Comparison of ENCODE assay signal across 8 cellular contexts in genomic region chr10:101042667-101043355, GRCh38. TPM values are rescaled to one million over a fixed set of nuclear protein-coding genes. Genes with fewer than 3 reads are reported as not detected.
DNase-seq lines count a peak whose midpoint lies in the region; ATAC-seq lines count a peak whose summit lies in the region.

No MANE protein-coding gene starts in this region.

- H3K9me3 ChIP-seq in endocrine pancreas (ENCODE audit: control insufficient read depth, low read length) = no peaks in the 10 kb centered on the region

- H3K36me3 Mint-ChIP-seq in activated CD8-positive, alpha-beta memory T cell treated with anti-CD3 and anti-CD28 coated beads, Interleukin-2, amount 10 ng/mL, durations not matched to agents 7 days and 5 days = peaks cover 4% of the 10 kb centered on the region

- H3K27ac Mint-ChIP-seq in activated CD8-positive, alpha-beta memory T cell treated with anti-CD3 and anti-CD28 coated beads, Interleukin-2, amount 10 ng/mL, durations not matched to agents 7 days and 5 days = peak overlapping the region; percentile 91

- H3K9me3 Mint-ChIP-seq in activated CD8-positive, alpha-beta memory T cell treated with anti-CD3 and anti-CD28 coated beads, Interleukin-2, amount 10 ng/mL, durations not matched to agents 7 days and 5 days (ENCODE audit: low read depth) = no peaks in the 10 kb centered on the region

- H3K4me3 ChIP-seq in endocrine pancreas (ENCODE audit: control insufficient read depth, insufficient read depth, low read length) = peak overlapping the region; percentile 69

- peak; percentile 94 for ATAC-seq in GM19467 (IDR thresholded peaks at IDR 0.05; ENCODE audit: unreplicated experiment)
- ATAC-seq in activated CD8-positive, alpha-beta memory T cell treated with anti-CD3 and anti-CD28 coated beads, Interleukin-2, amount 10 ng/mL, durations not matched to agents 7 days and 5 days = peak; percentile 95

- H3K36me3 ChIP-seq in endocrine pancreas (ENCODE audit: control insufficient read depth, insufficient read depth, low read length) = no peaks in the 10 kb centered on the region

- CTCF ChIA-PET in activated CD8-positive, alpha-beta memory T cell treated with anti-CD3 and anti-CD28 coated beads, Interleukin-2, amount 10 ng/mL, durations not matched to agents 7 days and 5 days (lab: Charles Lee) = interaction anchor here (0.9 to 20.6 kb wide), 17 partner anchors 8 to 171 kb away, joined by 3 to 402 read pairs (median 7); partner anchors contain the start of genes KAZALD1, PDZD7 and SFXN3

- peaks cover 23% of the 10 kb centered on the region for H3K4me1 Mint-ChIP-seq in activated CD8-positive, alpha-beta memory T cell treated with anti-CD3 and anti-CD28 coated beads, Interleukin-2, amount 10 ng/mL, durations not matched to agents 7 days and 5 days

- peak; percentile 95 for DNase-seq in CMK (ENCODE audit: low read depth)
- peak; percentile 92 for DNase-seq in HS-5 (ENCODE audit: low read depth)
- DNase-seq in NOMO-1 (lab: John Stamatoyannopoulos, UW; ENCODE audit: unreplicated experiment in 2 of 2) = peak; percentile 92 to 93
- peak; percentile 96 for DNase-seq in activated CD8-positive, alpha-beta memory T cell treated with anti-CD3 and anti-CD28 coated beads, Interleukin-2, amount 10 ng/mL, durations not matched to agents 7 days and 5 days
- DNase-seq in mesenteric fat pad (ENCODE audit: low spot score) = peak; percentile 97
- DNase-seq in stimulated activated CD8-positive, alpha-beta memory T cell treated with anti-CD3 and anti-CD28 coated beads, Interleukin-15, amount 100 ng/mL, for 1 hour (ENCODE audit: low read depth) = peak; percentile 73

- H3K27me3 ChIP-seq in endocrine pancreas (ENCODE audit: control insufficient read depth, insufficient read depth, low read length) = no peaks in the 10 kb centered on the region

- H3K4me3 Mint-ChIP-seq in activated CD8-positive, alpha-beta memory T cell treated with anti-CD3 and anti-CD28 coated beads, Interleukin-2, amount 10 ng/mL, durations not matched to agents 7 days and 5 days = peak overlapping the region; percentile 95

- H3K4me1 ChIP-seq in endocrine pancreas (ENCODE audit: control insufficient read depth, insufficient read depth, low read length) = peaks cover 3% of the 10 kb centered on the region

- peak overlapping the region; percentile 79 for H3K9ac ChIP-seq in endocrine pancreas (ENCODE audit: control insufficient read depth, insufficient read depth, low read length)

- peaks cover 31% of the 10 kb centered on the region for H3K27me3 Mint-ChIP-seq in activated CD8-positive, alpha-beta memory T cell treated with anti-CD3 and anti-CD28 coated beads, Interleukin-2, amount 10 ng/mL, durations not matched to agents 7 days and 5 days

RNA-seq across cellular contexts. Expression of gene SFXN3, which starts 11.8 kb away (rescaled TPM):
- total RNA-seq in activated CD8-positive, alpha-beta memory T cell treated with anti-CD3 and anti-CD28 coated beads, Interleukin-2, amount 10 ng/mL, durations not matched to agents 7 days and 5 days = 10 to 100 TPM; 38.2 to 48.8 TPM
- total RNA-seq in mesenteric fat pad = 46.5 TPM

RNA-seq across cellular contexts. Expression of gene PDZD7, which starts 11.9 kb away (rescaled TPM):
- total RNA-seq in activated CD8-positive, alpha-beta memory T cell treated with anti-CD3 and anti-CD28 coated beads, Interleukin-2, amount 10 ng/mL, durations not matched to agents 7 days and 5 days = 1 to 10 TPM in 1 of 2 experiments, under 1 TPM in 1; 0.59 to 1.2 TPM
- 0.55 TPM for total RNA-seq in mesenteric fat pad

RNA-seq across cellular contexts. Expression of gene KAZALD1, which starts 19.0 kb away (rescaled TPM):
- total RNA-seq in activated CD8-positive, alpha-beta memory T cell treated with anti-CD3 and anti-CD28 coated beads, Interleukin-2, amount 10 ng/mL, durations not matched to agents 7 days and 5 days = under 1 TPM in 1 of 2 experiments, not detected in 1; 0.30 TPM
- total RNA-seq in mesenteric fat pad = 1.9 TPM

RNA-seq across cellular contexts. Expression of gene LZTS2, which starts 43.2 kb away (rescaled TPM):
- total RNA-seq in activated CD8-positive, alpha-beta memory T cell treated with anti-CD3 and anti-CD28 coated beads, Interleukin-2, amount 10 ng/mL, durations not matched to agents 7 days and 5 days = 10 to 100 TPM; 12.6 to 12.7 TPM
- 102 TPM for total RNA-seq in mesenteric fat pad

RNA-seq across cellular contexts. Expression of gene TWNK, which starts 55.5 kb away (rescaled TPM):
- 10 to 100 TPM; 11.2 to 18.7 TPM for total RNA-seq in activated CD8-positive, alpha-beta memory T cell treated with anti-CD3 and anti-CD28 coated beads, Interleukin-2, amount 10 ng/mL, durations not matched to agents 7 days and 5 days
- 7.5 TPM for total RNA-seq in mesenteric fat pad

Comparison
In these comparisons a context has a peak if more than half of its experiments do, and no peak if none do; other contexts are left out.
1. Peak in every context shown above with its lines: DNase-seq, ATAC-seq and H3K4me3 ChIP-seq.